In the genomic region with DNA sequence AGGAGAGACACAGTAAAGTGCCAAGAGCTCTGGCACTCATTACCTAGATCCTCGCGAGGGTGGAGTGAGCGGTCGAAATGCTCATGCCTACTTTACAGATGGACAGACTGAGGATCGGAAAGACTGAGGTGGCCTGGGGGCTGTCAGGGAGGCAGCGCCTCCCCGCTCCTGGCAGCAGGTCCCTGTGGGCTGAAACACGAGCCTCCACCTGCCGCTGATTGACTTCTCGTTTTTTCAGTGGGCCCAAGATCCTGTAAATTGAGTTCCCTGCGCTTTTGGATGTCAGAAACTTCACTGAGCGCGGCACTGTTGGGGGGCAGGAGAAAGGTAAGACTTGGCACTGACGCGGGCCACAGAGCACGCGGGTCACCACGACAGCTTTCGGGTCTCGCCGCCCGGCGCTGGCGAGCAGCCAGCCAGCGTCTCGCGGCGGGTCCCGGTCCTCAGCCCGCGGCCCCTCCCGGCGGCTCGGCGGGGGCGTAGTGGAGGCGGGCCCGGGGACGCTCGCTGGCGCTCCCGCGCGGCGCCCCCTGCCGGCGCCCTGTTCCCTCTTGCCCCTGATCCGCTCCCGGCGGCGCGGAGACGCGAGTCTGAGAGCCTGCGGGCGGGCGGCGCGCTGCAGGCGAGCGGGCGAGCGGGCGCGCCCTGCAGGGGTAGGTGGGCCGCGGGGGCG, we compare ENCODE assay signal across 8 cellular contexts. TPM values are rescaled to one million over a fixed set of nuclear protein-coding genes. Genes with fewer than 3 reads are reported as not detected.
DNase-seq lines count a peak whose midpoint lies in the region; ATAC-seq and TF ChIP-seq lines count a peak whose summit lies in the region.

No MANE protein-coding gene starts in this region.

- peak overlapping the region; percentile 66 for H3K27ac Mint-ChIP-seq in activated CD8-positive, alpha-beta T cell treated with anti-CD3 and anti-CD28 coated beads for 36 hours
- peak overlapping the region in 1 of 2 donors; percentile 77 for H3K27ac Mint-ChIP-seq in effector memory CD8-positive, alpha-beta T cell

- peaks cover 13% of the 10 kb centered on the region for H3K4me1 Mint-ChIP-seq in activated CD8-positive, alpha-beta T cell treated with anti-CD3 and anti-CD28 coated beads for 36 hours (ENCODE audit: low read depth)
- peaks cover 17 to 22% of the 10 kb centered on the region in 2 donors for H3K4me1 Mint-ChIP-seq in effector memory CD8-positive, alpha-beta T cell (ENCODE audit: low read depth in 2 of 2)

- peak overlapping the region; percentile 79 for H3K4me3 Mint-ChIP-seq in activated CD8-positive, alpha-beta T cell treated with anti-CD3 and anti-CD28 coated beads for 36 hours
- H3K4me3 Mint-ChIP-seq in effector memory CD8-positive, alpha-beta T cell, result peak overlapping the region; percentile 89 to 92

- peak; percentile 70 for TF ChIP-seq CTCF in activated CD8-positive, alpha-beta T cell treated with anti-CD3 and anti-CD28 coated beads for 36 hours (IDR thresholded peaks at IDR 0.05)

- no peaks in the 10 kb centered on the region for H3K36me3 Mint-ChIP-seq in activated CD8-positive, alpha-beta T cell treated with anti-CD3 and anti-CD28 coated beads for 36 hours (ENCODE audit: low read depth)
- peaks cover 2% of the 10 kb centered on the region for H3K36me3 Mint-ChIP-seq in effector memory CD8-positive, alpha-beta T cell (ENCODE audit: insufficient read depth)

- POLR2A ChIA-PET in activated CD8-positive, alpha-beta T cell treated with anti-CD3 and anti-CD28 coated beads for 36 hours (lab: Charles Lee), result no interaction called here

- peaks cover 45% of the 10 kb centered on the region for H3K27me3 Mint-ChIP-seq in activated CD8-positive, alpha-beta T cell treated with anti-CD3 and anti-CD28 coated beads for 36 hours
- peaks cover 48 to 70% of the 10 kb centered on the region in 2 donors for H3K27me3 Mint-ChIP-seq in effector memory CD8-positive, alpha-beta T cell

- intact Hi-C loops in activated CD8-positive, alpha-beta T cell treated with anti-CD3 and anti-CD28 coated beads for 36 hours (cut with micrococcal nuclease), result no loop called here

- ATAC-seq in HG03432 (IDR thresholded peaks at IDR 0.05; ENCODE audit: unreplicated experiment), result peak; percentile 89
- peak; percentile 87 for ATAC-seq in activated CD8-positive, alpha-beta T cell treated with anti-CD3 and anti-CD28 coated beads for 36 hours
- ATAC-seq in effector memory CD8-positive, alpha-beta T cell (replicated peaks), result peak; percentile 91

- no peaks in the 10 kb centered on the region for H3K9me3 Mint-ChIP-seq in activated CD8-positive, alpha-beta T cell treated with anti-CD3 and anti-CD28 coated beads for 36 hours
- no peaks in the 10 kb centered on the region for H3K9me3 Mint-ChIP-seq in effector memory CD8-positive, alpha-beta T cell

- DNase-seq in SKM-1 treated with dmso at 0.1 percent for 144 hours (lab: John Stamatoyannopoulos, UW; ENCODE audit: unreplicated experiment) (peak; percentile 41), SKM-1 (lab: John Stamatoyannopoulos, UW; ENCODE audit: unreplicated experiment) (no peak), NCI-H510A treated with DMSO at 0.1 percent for 48 hours (lab: John Stamatoyannopoulos, UW) (peak; percentile 80), middle frontal gyrus (ENCODE audit: extremely low spot score, low spot score) (peak; percentile 36)
- DNase-seq in activated CD8-positive, alpha-beta T cell treated with anti-CD3 and anti-CD28 coated beads for 36 hours, result peak; percentile 83
- DNase-seq in effector memory CD8-positive, alpha-beta T cell, result peak; percentile 53 to 62 (median 59)
- DNase-seq in stimulated activated CD8-positive, alpha-beta memory T cell treated with anti-CD3 and anti-CD28 coated beads, Interleukin-15, amount 100 ng/mL, for 48 hours (ENCODE audit: low read depth in 2 of 2), result peak; percentile 60 to 67

- CTCF ChIA-PET in activated CD8-positive, alpha-beta T cell treated with anti-CD3 and anti-CD28 coated beads for 36 hours (lab: Charles Lee), result interaction anchor here (0.7 to 1.1 kb wide), 4 partner anchors 13 to 225 kb away, joined by 3 read pairs; no protein-coding TSS in a partner anchor

RNA-seq across cellular contexts. Expression of gene SCN8A, which starts 0.6 kb away (rescaled TPM):
- total RNA-seq in activated CD8-positive, alpha-beta T cell treated with anti-CD3 and anti-CD28 coated beads for 36 hours, result under 1 TPM; 0.77 to 0.78 TPM
